In the genomic region with DNA sequence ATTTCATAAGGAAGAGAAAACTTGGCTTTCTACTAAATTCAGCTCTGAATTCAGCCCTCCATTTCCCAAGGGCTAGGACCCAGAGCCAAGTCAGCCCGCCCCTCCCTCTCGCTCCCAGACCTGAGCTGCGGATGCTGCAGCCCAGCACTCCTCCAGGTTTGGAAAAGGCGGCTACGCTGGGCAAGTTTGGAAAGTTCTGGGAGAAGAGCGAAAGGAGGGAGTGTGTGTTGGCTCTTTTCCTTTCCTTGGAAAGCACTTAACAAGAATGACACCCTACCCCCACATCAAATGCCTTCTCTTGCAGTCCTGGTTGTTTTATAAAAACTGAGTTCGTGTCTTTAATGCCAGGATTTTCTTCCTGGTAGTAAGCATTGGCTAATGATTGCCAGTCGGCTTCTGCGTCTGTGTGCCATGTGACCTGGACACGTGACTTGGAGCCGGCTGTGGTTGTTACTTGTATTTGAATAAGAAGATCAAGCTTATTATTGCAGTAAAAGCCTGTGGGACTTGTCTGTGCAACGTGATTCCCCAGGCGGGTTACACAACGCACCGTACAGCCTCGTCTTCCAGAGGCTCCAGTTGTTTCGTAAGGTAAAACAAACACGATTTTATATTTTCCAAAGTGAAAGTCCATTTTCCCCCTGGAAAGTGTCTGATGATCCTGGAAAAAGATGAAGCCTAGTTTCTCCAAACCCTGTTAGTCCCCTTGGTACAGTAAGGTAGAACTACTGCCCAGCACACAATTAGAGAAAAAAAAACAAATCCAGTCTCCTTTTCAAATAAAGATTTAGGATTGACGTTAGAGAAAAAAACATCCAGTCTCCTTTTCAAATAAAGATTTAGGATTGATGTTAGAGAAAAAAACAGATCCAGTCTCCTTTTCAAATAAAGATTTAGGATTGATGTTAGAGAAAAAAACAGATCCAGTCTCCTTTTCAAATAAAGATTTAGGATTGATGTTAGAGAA, we compare ENCODE assay signal across 8 cellular contexts. TPM values are rescaled to one million over a fixed set of nuclear protein-coding genes. Genes with fewer than 3 reads are reported as not detected.
DNase-seq lines count a peak whose midpoint lies in the region; ATAC-seq, FAIRE-seq and TF ChIP-seq lines count a peak whose summit lies in the region.

No MANE protein-coding gene starts in this region.

- H3K27me3 ChIP-seq in colonic mucosa: no peaks in the 10 kb centered on the region

- no peaks in the 10 kb centered on the region for H3K4me1 ChIP-seq in colonic mucosa

- H3K9ac ChIP-seq in colonic mucosa (ENCODE audit: low read depth in 2 of 2, low read length in 2 of 2): peak overlapping the region; percentile 82 to 95

- intact Hi-C loops in colonic mucosa (cut with DNase I): no loop called here

- peak; percentile 51 for ATAC-seq in GM18520 (IDR thresholded peaks at IDR 0.05; ENCODE audit: unreplicated experiment)
- peak; percentile 49 for ATAC-seq in HG03095 (IDR thresholded peaks at IDR 0.05; ENCODE audit: unreplicated experiment)

- DNase-seq in NCI-H2227 treated with DMSO at 0.1 percent for 48 hours (lab: John Stamatoyannopoulos, UW): peak; percentile 36
- DNase-seq in activated CD4-positive, CD25-positive, alpha-beta regulatory T cell (lab: John Stamatoyannopoulos, UW): peak; percentile 12 to 55 (median 50)
- peak; percentile 96 for DNase-seq in colonic mucosa
- DNase-seq in kidney tubule cell (ENCODE audit: low spot score): peak; percentile 88
- peak; percentile 54 to 60 for DNase-seq in stimulated activated CD4-positive, alpha-beta T cell treated with anti-CD3 and anti-CD28 coated beads, Interleukin-15, amount 100 ng/mL, for 48 hours (ENCODE audit: low read depth in 2 of 2)

- H3K27ac ChIP-seq in colonic mucosa: peak overlapping the region; percentile 96

- no peaks in the 10 kb centered on the region for H3K36me3 ChIP-seq in colonic mucosa

- no peaks in the 10 kb centered on the region for H3K9me3 ChIP-seq in colonic mucosa

- TF ChIP-seq CTCF in colonic mucosa (IDR thresholded peaks at IDR 0.05): no peak

- peak; percentile 72 for FAIRE-seq in A204.1 (lab: Jason Lieb, UNC)

- peak overlapping the region; percentile 44 for H3K4me3 ChIP-seq in colonic mucosa

RNA-seq across cellular contexts. Expression of gene UBE2L5, which starts 26.8 kb away (rescaled TPM):
- not detected for total RNA-seq in colonic mucosa

Comparison
In these comparisons a context has a peak if more than half of its experiments do, and no peak if none do; other contexts are left out.
1. Peak in every context shown above with its lines: DNase-seq, ATAC-seq, H3K4me3 ChIP-seq and H3K27ac ChIP-seq.
2. DNase-seq: peak in every context shown above with its lines; median percentile 96 in colonic mucosa; 88 in kidney tubule cell; 57 in stimulated activated CD4-positive, alpha-beta T cell treated with anti-CD3 and anti-CD28 coated beads, Interleukin-15, amount 100 ng/mL, for 48 hours; 50 in activated CD4-positive, CD25-positive, alpha-beta regulatory T cell; 36 in NCI-H2227 treated with DMSO at 0.1 percent for 48 hours.